In the genomic region with DNA sequence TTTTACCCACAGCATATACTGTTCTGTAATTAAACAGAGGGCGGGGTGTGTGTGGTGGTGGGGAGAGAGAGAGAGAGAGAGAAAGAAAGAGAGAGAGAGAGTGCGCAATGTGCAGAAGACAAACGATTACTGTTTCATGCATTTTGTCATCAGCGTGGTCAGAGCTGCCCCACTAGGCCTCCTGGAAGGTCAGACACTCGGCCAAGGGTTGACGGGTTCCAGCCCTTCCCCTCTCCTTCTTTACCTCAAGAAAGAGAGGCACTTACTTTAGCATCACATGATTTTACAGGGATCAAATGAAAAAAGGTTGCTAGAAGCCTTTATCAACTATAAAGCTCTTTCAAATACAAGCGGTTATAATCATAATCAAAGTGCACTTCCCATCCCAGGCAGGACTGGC, we compare ENCODE assay signal across 10 cellular contexts.
A peak's percentile ranks its signal among the peaks of the same experiment; 100 is the strongest.
DNase-seq lines count a peak whose midpoint lies in the region; TF ChIP-seq lines count a peak whose summit lies in the region.
"Had no signal": no experiment of that assay in that cellular context is flagged by ENCODE, and none has a peak within 500 bp of the region (broad histone marks: within the 10 kb centered on the region; RNA-seq: fewer than 3 reads in every experiment).

No MANE protein-coding gene starts in this region.

- intact Hi-C loops in activated naive CD4-positive, alpha-beta T cell treated with anti-CD3 and anti-CD28 coated beads for 36 hours (cut with micrococcal nuclease), result no loop called here
- intact Hi-C loops in vagina (cut with DNase I), result loop anchor here (2.0 to 10.0 kb wide), 2 partner anchors 47 to 379 kb away; no protein-coding TSS in a partner anchor

- H3K27me3 Mint-ChIP-seq in activated naive CD4-positive, alpha-beta T cell treated with anti-CD3 and anti-CD28 coated beads for 36 hours (ENCODE audit: low read depth), result peaks cover 23% of the 10 kb centered on the region
- peaks cover 23% of the 10 kb centered on the region for H3K27me3 Mint-ChIP-seq in activated naive CD4-positive, alpha-beta T cell treated with anti-CD3 and anti-CD28 coated beads, Interleukin-2, amount 10 ng/mL, durations not matched to agents 7 days and 5 days
- no peaks in the 10 kb centered on the region for H3K27me3 Mint-ChIP-seq in neural crest cell (ENCODE audit: low read depth)

- no peaks in the 10 kb centered on the region for H3K36me3 ChIP-seq in vagina

- no peaks in the 10 kb centered on the region for H3K27me3 ChIP-seq in vagina

- no peaks in the 10 kb centered on the region for H3K9me3 ChIP-seq in vagina

- TF ChIP-seq POLR2A in vagina (IDR thresholded peaks at IDR 0.05), result no peak

- no peaks in the 10 kb centered on the region for H3K36me3 Mint-ChIP-seq in activated naive CD4-positive, alpha-beta T cell treated with anti-CD3 and anti-CD28 coated beads for 36 hours (ENCODE audit: low read depth)
- no peaks in the 10 kb centered on the region for H3K36me3 Mint-ChIP-seq in activated naive CD4-positive, alpha-beta T cell treated with anti-CD3 and anti-CD28 coated beads, Interleukin-2, amount 10 ng/mL, durations not matched to agents 7 days and 5 days
- H3K36me3 Mint-ChIP-seq in neural crest cell (ENCODE audit: low read depth), result peaks cover 13% of the 10 kb centered on the region

- H3K4me3 ChIP-seq in fibroblast of pulmonary artery (replicated peaks; ENCODE audit: low read depth, low read length), result peak overlapping the region; percentile 56
- peak overlapping the region; percentile 37 to 48 for H3K4me3 ChIP-seq in vagina

- no peak overlapping the region for H3K27ac Mint-ChIP-seq in activated naive CD4-positive, alpha-beta T cell treated with anti-CD3 and anti-CD28 coated beads for 36 hours
- H3K27ac Mint-ChIP-seq in activated naive CD4-positive, alpha-beta T cell treated with anti-CD3 and anti-CD28 coated beads, Interleukin-2, amount 10 ng/mL, durations not matched to agents 7 days and 5 days, result no peak overlapping the region
- H3K27ac Mint-ChIP-seq in neural crest cell (ENCODE audit: unreplicated experiment), result peak overlapping the region; percentile 93

- H3K4me1 ChIP-seq in vagina, result peaks cover 6% of the 10 kb centered on the region

- no peak for TF ChIP-seq CTCF in fibroblast of pulmonary artery (IDR thresholded peaks at IDR 0.05; ENCODE audit: low read length, missing control alignments)
- no peak for TF ChIP-seq CTCF in neural crest cell (conservative IDR thresholded peaks at IDR 0.05)
- no peak for TF ChIP-seq CTCF in vagina (IDR thresholded peaks at IDR 0.05)

- peak overlapping the region; percentile 79 for H3K27ac ChIP-seq in vagina

- no peak for DNase-seq in activated naive CD4-positive, alpha-beta T cell treated with anti-CD3 and anti-CD28 coated beads for 36 hours
- no peak for DNase-seq in activated naive CD4-positive, alpha-beta T cell treated with anti-CD3 and anti-CD28 coated beads, Interleukin-2, amount 10 ng/mL, durations not matched to agents 7 days and 5 days
- DNase-seq in fibroblast of pulmonary artery (ENCODE audit: low read depth), result no peak
- DNase-seq in neural crest cell (ENCODE audit: low read depth, low spot score), result no peak
- no peak for DNase-seq in vagina (ENCODE audit: extremely low spot score in 2 of 2)
- DNase-seq in ecto neural progenitor cell (ENCODE audit: low spot score), result no peak
- DNase-seq in retina, result no peak
- no peak for DNase-seq in middle frontal gyrus (ENCODE audit: extremely low spot score, low spot score)
- DNase-seq: ACHN, MM.1S had no signal

- H3K9me3 Mint-ChIP-seq in activated naive CD4-positive, alpha-beta T cell treated with anti-CD3 and anti-CD28 coated beads for 36 hours, result no peaks in the 10 kb centered on the region
- H3K9me3 Mint-ChIP-seq in activated naive CD4-positive, alpha-beta T cell treated with anti-CD3 and anti-CD28 coated beads, Interleukin-2, amount 10 ng/mL, durations not matched to agents 7 days and 5 days, result no peaks in the 10 kb centered on the region
- peaks cover 24% of the 10 kb centered on the region for H3K9me3 Mint-ChIP-seq in neural crest cell

- CTCF ChIA-PET in activated naive CD4-positive, alpha-beta T cell treated with anti-CD3 and anti-CD28 coated beads for 36 hours (lab: Charles Lee), result interaction anchor here (0.6 kb wide), 1 partner anchor 494 kb away, joined by 3 read pairs; no protein-coding TSS in a partner anchor
- CTCF ChIA-PET in activated naive CD4-positive, alpha-beta T cell treated with anti-CD3 and anti-CD28 coated beads, Interleukin-2, amount 10 ng/mL, durations not matched to agents 7 days and 5 days (lab: Charles Lee), result no interaction called here

- H3K4me1 Mint-ChIP-seq in activated naive CD4-positive, alpha-beta T cell treated with anti-CD3 and anti-CD28 coated beads for 36 hours (ENCODE audit: low read depth), result peaks cover 3% of the 10 kb centered on the region
- H3K4me1 Mint-ChIP-seq in activated naive CD4-positive, alpha-beta T cell treated with anti-CD3 and anti-CD28 coated beads, Interleukin-2, amount 10 ng/mL, durations not matched to agents 7 days and 5 days, result no peaks in the 10 kb centered on the region
- H3K4me1 Mint-ChIP-seq in neural crest cell, result peaks cover 17% of the 10 kb centered on the region

- peak overlapping the region; percentile 3 for H3K4me3 Mint-ChIP-seq in activated naive CD4-positive, alpha-beta T cell treated with anti-CD3 and anti-CD28 coated beads for 36 hours
- H3K4me3 Mint-ChIP-seq in activated naive CD4-positive, alpha-beta T cell treated with anti-CD3 and anti-CD28 coated beads, Interleukin-2, amount 10 ng/mL, durations not matched to agents 7 days and 5 days, result no peak overlapping the region
- peak overlapping the region; percentile 79 for H3K4me3 Mint-ChIP-seq in neural crest cell
